ENCODE assay signal across 1 cellular context in the genomic region with DNA sequence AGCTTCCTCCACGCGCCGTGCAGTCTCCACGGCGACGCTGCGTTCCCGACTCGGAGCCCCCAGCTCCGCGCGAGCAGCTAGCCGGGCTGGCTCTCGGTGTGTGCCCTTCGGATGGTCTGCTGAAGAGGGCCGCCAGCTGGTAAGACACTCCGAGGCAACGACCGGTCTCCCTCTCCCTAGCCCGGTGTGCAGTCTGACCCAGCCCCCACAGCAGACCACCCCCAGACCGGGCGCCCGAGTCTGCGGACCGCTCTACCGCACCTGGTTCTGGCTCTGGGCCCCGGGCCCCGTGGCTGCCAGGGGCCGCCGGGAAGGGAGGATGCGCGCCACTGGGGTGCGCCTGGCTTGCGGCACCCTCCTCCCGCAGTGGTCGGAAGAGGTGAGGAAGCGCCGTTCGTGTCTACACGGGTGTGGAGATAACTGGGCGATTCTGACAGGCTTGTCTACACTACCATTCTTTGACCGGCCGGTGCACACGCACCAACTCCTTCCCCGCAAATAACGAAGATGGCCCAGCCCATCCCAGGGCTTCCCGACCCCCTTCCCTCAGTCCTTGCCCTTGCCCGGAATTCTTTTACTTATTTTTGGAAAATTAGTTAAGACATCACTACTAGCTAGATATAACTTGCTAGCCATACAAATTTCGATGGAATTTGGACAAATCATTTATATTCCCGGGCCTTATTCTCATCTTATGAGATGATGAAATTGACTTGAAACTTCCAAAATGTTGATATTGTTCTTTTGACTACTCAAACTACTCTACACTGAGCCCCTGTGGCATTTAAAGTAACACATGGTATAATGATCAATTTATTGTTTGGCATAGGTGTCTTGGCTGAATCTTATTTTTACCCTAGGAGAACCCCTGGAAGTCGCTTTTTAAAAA.
TF ChIP-seq lines count a peak whose summit lies in the region.

No MANE protein-coding gene starts in this region.

TF ChIP-seq in K562, 482 proteins besides CTCF, POLR2A, EP300 and RAD21 (continued from another document and continues in another):
- TF ChIP-seq, protein P1, sequence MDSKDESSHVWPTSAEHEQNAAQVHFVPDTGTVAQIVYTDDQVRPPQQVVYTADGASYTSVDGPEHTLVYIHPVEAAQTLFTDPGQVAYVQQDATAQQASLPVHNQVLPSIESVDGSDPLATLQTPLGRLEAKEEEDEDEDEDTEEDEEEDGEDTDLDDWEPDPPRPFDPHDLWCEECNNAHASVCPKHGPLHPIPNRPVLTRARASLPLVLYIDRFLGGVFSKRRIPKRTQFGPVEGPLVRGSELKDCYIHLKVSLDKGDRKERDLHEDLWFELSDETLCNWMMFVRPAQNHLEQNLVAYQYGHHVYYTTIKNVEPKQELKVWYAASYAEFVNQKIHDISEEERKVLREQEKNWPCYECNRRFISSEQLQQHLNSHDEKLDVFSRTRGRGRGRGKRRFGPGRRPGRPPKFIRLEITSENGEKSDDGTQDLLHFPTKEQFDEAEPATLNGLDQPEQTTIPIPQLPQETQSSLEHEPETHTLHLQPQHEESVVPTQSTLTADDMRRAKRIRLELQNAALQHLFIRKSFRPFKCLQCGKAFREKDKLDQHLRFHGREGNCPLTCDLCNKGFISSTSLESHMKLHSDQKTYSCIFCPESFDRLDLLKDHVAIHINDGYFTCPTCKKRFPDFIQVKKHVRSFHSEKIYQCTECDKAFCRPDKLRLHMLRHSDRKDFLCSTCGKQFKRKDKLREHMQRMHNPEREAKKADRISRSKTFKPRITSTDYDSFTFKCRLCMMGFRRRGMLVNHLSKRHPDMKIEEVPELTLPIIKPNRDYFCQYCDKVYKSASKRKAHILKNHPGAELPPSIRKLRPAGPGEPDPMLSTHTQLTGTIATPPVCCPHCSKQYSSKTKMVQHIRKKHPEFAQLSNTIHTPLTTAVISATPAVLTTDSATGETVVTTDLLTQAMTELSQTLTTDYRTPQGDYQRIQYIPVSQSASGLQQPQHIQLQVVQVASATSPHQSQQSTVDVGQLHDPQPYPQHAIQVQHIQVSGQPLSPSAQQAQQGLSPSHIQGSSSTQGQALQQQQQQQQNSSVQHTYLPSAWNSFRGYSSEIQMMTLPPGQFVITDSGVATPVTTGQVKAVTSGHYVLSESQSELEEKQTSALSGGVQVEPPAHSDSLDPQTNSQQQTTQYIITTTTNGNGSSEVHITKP (IDR thresholded peaks at IDR 0.05; ENCODE audit: partially characterized antibody) = peak; percentile 87
- TF ChIP-seq GABPB2 (CRISPR knock-in tag; conservative IDR thresholded peaks at IDR 0.05) (no peak), KHSRP (IDR thresholded peaks at IDR 0.05) (no peak), CC2D1A (IDR thresholded peaks at IDR 0.05) (no peak), TCFL5 (CRISPR knock-in tag; conservative IDR thresholded peaks at IDR 0.05) (no peak), ZNF354B (CRISPR knock-in tag; IDR thresholded peaks at IDR 0.05) (no peak), ZBTB7A (IDR thresholded peaks at IDR 0.05; ENCODE audit: borderline replicate concordance, control insufficient read depth, low read depth, low read length) (peak; percentile 37; the same call in 1 of the 2 replicates), BRF1 (IDR thresholded peaks at IDR 0.05; ENCODE audit: borderline replicate concordance, extremely low read depth, insufficient read length) (no peak), MCM7 (IDR thresholded peaks at IDR 0.05) (no peak), ZFX (CRISPR knock-in tag; IDR thresholded peaks at IDR 0.05) (peak; percentile 89), SNRNP70 (optimal IDR thresholded peaks at IDR 0.05; ENCODE audit: low read depth, low read length) (no peak), ELF2 (CRISPR knock-in tag; IDR thresholded peaks at IDR 0.05) (no peak), OTX1 (CRISPR knock-in tag; IDR thresholded peaks at IDR 0.05) (peak; percentile 33; the same call in 1 of the 2 replicates), C11orf30 (IDR thresholded peaks at IDR 0.05; ENCODE audit: low read depth) (no peak), ZNF79 (CRISPR knock-in tag; IDR thresholded peaks at IDR 0.05; ENCODE audit: low read depth) (no peak), HMG20A (CRISPR knock-in tag; conservative IDR thresholded peaks at IDR 0.05) (no peak), E2F3 (CRISPR knock-in tag; IDR thresholded peaks at IDR 0.05) (no peak), ZNF282 (CRISPR knock-in tag; IDR thresholded peaks at IDR 0.05) (no peak), PHF21A (IDR thresholded peaks at IDR 0.05; ENCODE audit: borderline replicate concordance, low read depth) (no peak), MAFK (IDR thresholded peaks at IDR 0.05; ENCODE audit: low read length) (0 out of 2 replicates have a peak, but pooled peaks have one; percentile 11), TARDBP (IDR thresholded peaks at IDR 0.05) (no peak), PTBP1 (IDR thresholded peaks at IDR 0.05; ENCODE audit: low read depth, low read length) (no peak), GTF2F1 (IDR thresholded peaks at IDR 0.05; ENCODE audit: low read depth, low read length) (no peak), DNMT1 (IDR thresholded peaks at IDR 0.05) (no peak), HNRNPLL (IDR thresholded peaks at IDR 0.05; ENCODE audit: low read depth, low read length, poor library complexity, severe bottlenecking) (peak; percentile 83), SAFB (IDR thresholded peaks at IDR 0.05; ENCODE audit: borderline replicate concordance, low read depth, low read length) (peak; percentile 71; the same call in 1 of the 2 replicates), EWSR1 (IDR thresholded peaks at IDR 0.05; ENCODE audit: borderline replicate concordance, low read depth, partially characterized antibody) (no peak), HDGF (IDR thresholded peaks at IDR 0.05) (no peak), LARP7 (IDR thresholded peaks at IDR 0.05) (no peak), MXI1 (IDR thresholded peaks at IDR 0.05; ENCODE audit: low read depth, low read length) (no peak), EHMT2 (IDR thresholded peaks at IDR 0.05) (no peak), SRSF3 (IDR thresholded peaks at IDR 0.05; ENCODE audit: insufficient read depth, low read length) (0 out of 2 replicates have a peak, but pooled peaks have one; percentile 33), SMARCB1 (IDR thresholded peaks at IDR 0.05; ENCODE audit: insufficient read length, low read depth) (no peak), SMC3 (conservative IDR thresholded peaks at IDR 0.05; ENCODE audit: insufficient read depth, low read depth, low read length) (0 out of 2 replicates have a peak, but pooled peaks have one; percentile 2), RAD51 (IDR thresholded peaks at IDR 0.05; ENCODE audit: borderline replicate concordance, low read depth) (no peak), GTF2A2 (tag; IDR thresholded peaks at IDR 0.05) (no peak), PTTG1 (tag; IDR thresholded peaks at IDR 0.05; ENCODE audit: low read depth) (no peak), HNRNPL (IDR thresholded peaks at IDR 0.05; ENCODE audit: low read depth, low read length) (peak; percentile 86), NONO (IDR thresholded peaks at IDR 0.05; ENCODE audit: low read depth in 2 of 2, low read length in 1 of 2) (no peak), MTA2 (IDR thresholded peaks at IDR 0.05; ENCODE audit: low read depth) (no peak), ZNF589 (CRISPR knock-in tag; IDR thresholded peaks at IDR 0.05; ENCODE audit: low read depth) (peak; percentile 64; the same call in 1 of the 2 replicates)
- TF ChIP-seq, protein P2, sequence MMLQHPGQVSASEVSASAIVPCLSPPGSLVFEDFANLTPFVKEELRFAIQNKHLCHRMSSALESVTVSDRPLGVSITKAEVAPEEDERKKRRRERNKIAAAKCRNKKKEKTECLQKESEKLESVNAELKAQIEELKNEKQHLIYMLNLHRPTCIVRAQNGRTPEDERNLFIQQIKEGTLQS (IDR thresholded peaks at IDR 0.05) = peak; percentile 74
- TF ChIP-seq, protein P2 (CRISPR knock-in tag; conservative IDR thresholded peaks at IDR 0.05) = 0 out of 2 replicates have a peak, but pooled peaks have one; percentile 32
- TF ChIP-seq, protein P3, sequence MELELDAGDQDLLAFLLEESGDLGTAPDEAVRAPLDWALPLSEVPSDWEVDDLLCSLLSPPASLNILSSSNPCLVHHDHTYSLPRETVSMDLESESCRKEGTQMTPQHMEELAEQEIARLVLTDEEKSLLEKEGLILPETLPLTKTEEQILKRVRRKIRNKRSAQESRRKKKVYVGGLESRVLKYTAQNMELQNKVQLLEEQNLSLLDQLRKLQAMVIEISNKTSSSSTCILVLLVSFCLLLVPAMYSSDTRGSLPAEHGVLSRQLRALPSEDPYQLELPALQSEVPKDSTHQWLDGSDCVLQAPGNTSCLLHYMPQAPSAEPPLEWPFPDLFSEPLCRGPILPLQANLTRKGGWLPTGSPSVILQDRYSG (tag; conservative IDR thresholded peaks at IDR 0.05; ENCODE audit: low read depth) = no peak
- TF ChIP-seq, protein P4, sequence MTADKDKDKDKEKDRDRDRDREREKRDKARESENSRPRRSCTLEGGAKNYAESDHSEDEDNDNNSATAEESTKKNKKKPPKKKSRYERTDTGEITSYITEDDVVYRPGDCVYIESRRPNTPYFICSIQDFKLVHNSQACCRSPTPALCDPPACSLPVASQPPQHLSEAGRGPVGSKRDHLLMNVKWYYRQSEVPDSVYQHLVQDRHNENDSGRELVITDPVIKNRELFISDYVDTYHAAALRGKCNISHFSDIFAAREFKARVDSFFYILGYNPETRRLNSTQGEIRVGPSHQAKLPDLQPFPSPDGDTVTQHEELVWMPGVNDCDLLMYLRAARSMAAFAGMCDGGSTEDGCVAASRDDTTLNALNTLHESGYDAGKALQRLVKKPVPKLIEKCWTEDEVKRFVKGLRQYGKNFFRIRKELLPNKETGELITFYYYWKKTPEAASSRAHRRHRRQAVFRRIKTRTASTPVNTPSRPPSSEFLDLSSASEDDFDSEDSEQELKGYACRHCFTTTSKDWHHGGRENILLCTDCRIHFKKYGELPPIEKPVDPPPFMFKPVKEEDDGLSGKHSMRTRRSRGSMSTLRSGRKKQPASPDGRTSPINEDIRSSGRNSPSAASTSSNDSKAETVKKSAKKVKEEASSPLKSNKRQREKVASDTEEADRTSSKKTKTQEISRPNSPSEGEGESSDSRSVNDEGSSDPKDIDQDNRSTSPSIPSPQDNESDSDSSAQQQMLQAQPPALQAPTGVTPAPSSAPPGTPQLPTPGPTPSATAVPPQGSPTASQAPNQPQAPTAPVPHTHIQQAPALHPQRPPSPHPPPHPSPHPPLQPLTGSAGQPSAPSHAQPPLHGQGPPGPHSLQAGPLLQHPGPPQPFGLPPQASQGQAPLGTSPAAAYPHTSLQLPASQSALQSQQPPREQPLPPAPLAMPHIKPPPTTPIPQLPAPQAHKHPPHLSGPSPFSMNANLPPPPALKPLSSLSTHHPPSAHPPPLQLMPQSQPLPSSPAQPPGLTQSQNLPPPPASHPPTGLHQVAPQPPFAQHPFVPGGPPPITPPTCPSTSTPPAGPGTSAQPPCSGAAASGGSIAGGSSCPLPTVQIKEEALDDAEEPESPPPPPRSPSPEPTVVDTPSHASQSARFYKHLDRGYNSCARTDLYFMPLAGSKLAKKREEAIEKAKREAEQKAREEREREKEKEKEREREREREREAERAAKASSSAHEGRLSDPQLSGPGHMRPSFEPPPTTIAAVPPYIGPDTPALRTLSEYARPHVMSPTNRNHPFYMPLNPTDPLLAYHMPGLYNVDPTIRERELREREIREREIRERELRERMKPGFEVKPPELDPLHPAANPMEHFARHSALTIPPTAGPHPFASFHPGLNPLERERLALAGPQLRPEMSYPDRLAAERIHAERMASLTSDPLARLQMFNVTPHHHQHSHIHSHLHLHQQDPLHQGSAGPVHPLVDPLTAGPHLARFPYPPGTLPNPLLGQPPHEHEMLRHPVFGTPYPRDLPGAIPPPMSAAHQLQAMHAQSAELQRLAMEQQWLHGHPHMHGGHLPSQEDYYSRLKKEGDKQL (CRISPR knock-in tag; IDR thresholded peaks at IDR 0.05; ENCODE audit: borderline replicate concordance) = peak; percentile 36; the same call in 1 of the 2 replicates
- TF ChIP-seq, protein P5, sequence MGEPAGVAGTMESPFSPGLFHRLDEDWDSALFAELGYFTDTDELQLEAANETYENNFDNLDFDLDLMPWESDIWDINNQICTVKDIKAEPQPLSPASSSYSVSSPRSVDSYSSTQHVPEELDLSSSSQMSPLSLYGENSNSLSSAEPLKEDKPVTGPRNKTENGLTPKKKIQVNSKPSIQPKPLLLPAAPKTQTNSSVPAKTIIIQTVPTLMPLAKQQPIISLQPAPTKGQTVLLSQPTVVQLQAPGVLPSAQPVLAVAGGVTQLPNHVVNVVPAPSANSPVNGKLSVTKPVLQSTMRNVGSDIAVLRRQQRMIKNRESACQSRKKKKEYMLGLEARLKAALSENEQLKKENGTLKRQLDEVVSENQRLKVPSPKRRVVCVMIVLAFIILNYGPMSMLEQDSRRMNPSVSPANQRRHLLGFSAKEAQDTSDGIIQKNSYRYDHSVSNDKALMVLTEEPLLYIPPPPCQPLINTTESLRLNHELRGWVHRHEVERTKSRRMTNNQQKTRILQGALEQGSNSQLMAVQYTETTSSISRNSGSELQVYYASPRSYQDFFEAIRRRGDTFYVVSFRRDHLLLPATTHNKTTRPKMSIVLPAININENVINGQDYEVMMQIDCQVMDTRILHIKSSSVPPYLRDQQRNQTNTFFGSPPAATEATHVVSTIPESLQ (CRISPR knock-in tag; IDR thresholded peaks at IDR 0.05) = no peak; the same call in 1 of the 2 replicates
- TF ChIP-seq, protein P6, sequence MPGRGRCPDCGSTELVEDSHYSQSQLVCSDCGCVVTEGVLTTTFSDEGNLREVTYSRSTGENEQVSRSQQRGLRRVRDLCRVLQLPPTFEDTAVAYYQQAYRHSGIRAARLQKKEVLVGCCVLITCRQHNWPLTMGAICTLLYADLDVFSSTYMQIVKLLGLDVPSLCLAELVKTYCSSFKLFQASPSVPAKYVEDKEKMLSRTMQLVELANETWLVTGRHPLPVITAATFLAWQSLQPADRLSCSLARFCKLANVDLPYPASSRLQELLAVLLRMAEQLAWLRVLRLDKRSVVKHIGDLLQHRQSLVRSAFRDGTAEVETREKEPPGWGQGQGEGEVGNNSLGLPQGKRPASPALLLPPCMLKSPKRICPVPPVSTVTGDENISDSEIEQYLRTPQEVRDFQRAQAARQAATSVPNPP (IDR thresholded peaks at IDR 0.05; ENCODE audit: borderline replicate concordance, insufficient read depth, insufficient read length) = no peak
- TF ChIP-seq, protein P7, sequence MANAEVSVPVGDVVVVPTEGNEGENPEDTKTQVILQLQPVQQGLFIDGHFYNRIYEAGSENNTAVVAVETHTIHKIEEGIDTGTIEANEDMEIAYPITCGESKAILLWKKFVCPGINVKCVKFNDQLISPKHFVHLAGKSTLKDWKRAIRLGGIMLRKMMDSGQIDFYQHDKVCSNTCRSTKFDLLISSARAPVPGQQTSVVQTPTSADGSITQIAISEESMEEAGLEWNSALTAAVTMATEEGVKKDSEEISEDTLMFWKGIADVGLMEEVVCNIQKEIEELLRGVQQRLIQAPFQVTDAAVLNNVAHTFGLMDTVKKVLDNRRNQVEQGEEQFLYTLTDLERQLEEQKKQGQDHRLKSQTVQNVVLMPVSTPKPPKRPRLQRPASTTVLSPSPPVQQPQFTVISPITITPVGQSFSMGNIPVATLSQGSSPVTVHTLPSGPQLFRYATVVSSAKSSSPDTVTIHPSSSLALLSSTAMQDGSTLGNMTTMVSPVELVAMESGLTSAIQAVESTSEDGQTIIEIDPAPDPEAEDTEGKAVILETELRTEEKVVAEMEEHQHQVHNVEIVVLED (CRISPR knock-in tag; IDR thresholded peaks at IDR 0.05) = 0 out of 2 replicates have a peak, but pooled peaks have one; percentile 7
- TF ChIP-seq, protein P8, sequence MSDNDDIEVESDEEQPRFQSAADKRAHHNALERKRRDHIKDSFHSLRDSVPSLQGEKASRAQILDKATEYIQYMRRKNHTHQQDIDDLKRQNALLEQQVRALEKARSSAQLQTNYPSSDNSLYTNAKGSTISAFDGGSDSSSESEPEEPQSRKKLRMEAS (CRISPR knock-in tag; IDR thresholded peaks at IDR 0.05) = peak; percentile 80
